ENCODE assay signal across 14 cellular contexts in genomic region chr7:154304740-154305679, GRCh38.
DNase-seq lines count a peak whose midpoint lies in the region; ATAC-seq and TF ChIP-seq lines count a peak whose summit lies in the region.
"Had no signal": no experiment of that assay in that cellular context is flagged by ENCODE, and none has a peak within 500 bp of the region (broad histone marks: within the 10 kb centered on the region; RNA-seq: fewer than 3 reads in every experiment).

No MANE protein-coding gene starts in this region.

- H3K36me3 ChIP-seq in BE2C (no peaks in the 10 kb centered on the region), mesenchymal stem cell (ENCODE audit: control insufficient read depth in 1 of 2, insufficient read depth in 2 of 2, low read depth in 1 of 2, low read length in 2 of 2) (no peaks in the 10 kb centered on the region)
- H3K36me3 ChIP-seq: heart right ventricle, lower lobe of right lung, tibial artery had no signal

- H3K9ac ChIP-seq in mesenchymal stem cell (ENCODE audit: low read length), result no peak overlapping the region

- H3K14ac ChIP-seq in mesenchymal stem cell (ENCODE audit: low read length in 2 of 2), result no peak overlapping the region

- H3K4me1 ChIP-seq in BE2C (no peaks in the 10 kb centered on the region), mesenchymal stem cell (ENCODE audit: control insufficient read depth, insufficient read depth, low read depth, low read length) (no peaks in the 10 kb centered on the region)
- H3K4me1 ChIP-seq: heart right ventricle, lower lobe of right lung had no signal

- no peak overlapping the region for H2BK5ac ChIP-seq in mesenchymal stem cell (ENCODE audit: low read depth, low read length, poor library complexity, severe bottlenecking)

- TF ChIP-seq CTCF in BE2C (IDR thresholded peaks at IDR 0.05; ENCODE audit: low read depth, low read length), result no peak
- no peak for TF ChIP-seq CTCF in dorsolateral prefrontal cortex (IDR thresholded peaks at IDR 0.05 in 54 of 56, conservative IDR thresholded peaks at IDR 0.05 in 2 of 56; ENCODE audit: low read depth in 1 of 56, partially characterized antibody in 56 of 56)

- ATAC-seq in HG03457 (IDR thresholded peaks at IDR 0.05; ENCODE audit: unreplicated experiment) (no peak), HG02798 (IDR thresholded peaks at IDR 0.05; ENCODE audit: poor library complexity, unreplicated experiment) (no peak)
- ATAC-seq: lower lobe of right lung had no signal

- H2BK15ac ChIP-seq in mesenchymal stem cell (ENCODE audit: low read depth, poor library complexity, severe bottlenecking), result no peak overlapping the region

- no peak overlapping the region for H2AK5ac ChIP-seq in mesenchymal stem cell (ENCODE audit: low read length, severe bottlenecking)

- H4K91ac ChIP-seq in mesenchymal stem cell (ENCODE audit: low read length), result no peak overlapping the region

- no peak overlapping the region for H4K8ac ChIP-seq in mesenchymal stem cell (ENCODE audit: low read length)

- H3K4me3 ChIP-seq in BE2C (ENCODE audit: low read depth, low read length), result peak overlapping the region; percentile 43
- H3K4me3 ChIP-seq in dorsolateral prefrontal cortex, result peak overlapping the region; percentile 22 to 71 (median 59)
- no peak overlapping the region for H3K4me3 ChIP-seq in mesenchymal stem cell (ENCODE audit: insufficient read depth in 1 of 2, low read depth in 1 of 2, low read length in 2 of 2)
- H3K4me3 ChIP-seq: heart right ventricle, lower lobe of right lung, SK-N-MC, tibial artery had no signal

- DNase-seq in BE2C (peak; percentile 72), NCI-H146 (lab: John Stamatoyannopoulos, UW) (peak; percentile 82), dorsolateral prefrontal cortex (peak; percentile 24 to 74 (median 60)), middle frontal gyrus (ENCODE audit: extremely low spot score, low spot score) (peak; percentile 61), pons (ENCODE audit: low spot score) (no peak), mesenchymal stem cell (no peak)
- DNase-seq: Calu3, heart right ventricle, lower lobe of right lung, NCI-H1105, tibial artery had no signal

- WGBS in mesenchymal stem cell, result 27% methylated on average over 26 of the region's 57 CpGs

- intact Hi-C loops in dorsolateral prefrontal cortex (cut with DNase I), result no loop called here

- no peak overlapping the region for H3K23ac ChIP-seq in mesenchymal stem cell (ENCODE audit: low read length in 2 of 2)

- no peak overlapping the region for H2BK12ac ChIP-seq in mesenchymal stem cell (ENCODE audit: low read length in 2 of 2)

- no peak overlapping the region for H3K18ac ChIP-seq in mesenchymal stem cell (ENCODE audit: low read depth in 1 of 2, low read length in 2 of 2)

- no peak overlapping the region for H2BK120ac ChIP-seq in mesenchymal stem cell (ENCODE audit: low read depth, low read length)

- H3K27me3 ChIP-seq in BE2C (no peaks in the 10 kb centered on the region), dorsolateral prefrontal cortex (no peaks in the 10 kb centered on the region), mesenchymal stem cell (ENCODE audit: control insufficient read depth in 1 of 2, insufficient read depth in 1 of 2, low read length in 2 of 2) (no peaks in the 10 kb centered on the region)

- no peak overlapping the region for H2AFZ ChIP-seq in mesenchymal stem cell (ENCODE audit: low read depth, low read length)

- peak overlapping the region in 41 of 59 donors; percentile 20 to 83 (median 64) for H3K27ac ChIP-seq in dorsolateral prefrontal cortex
- H3K27ac ChIP-seq in mesenchymal stem cell (ENCODE audit: low read length, poor library complexity, severe bottlenecking), result no peak overlapping the region
- H3K27ac ChIP-seq: heart right ventricle, lower lobe of right lung, SK-N-MC, tibial artery had no signal

- H3K4ac ChIP-seq in mesenchymal stem cell (ENCODE audit: low read depth in 1 of 2, low read length in 2 of 2), result no peak overlapping the region

- no peak overlapping the region for H3K4me2 ChIP-seq in mesenchymal stem cell (ENCODE audit: low read length, poor library complexity, severe bottlenecking)

- no peaks in the 10 kb centered on the region for H3K9me3 ChIP-seq in BE2C
- H3K9me3 ChIP-seq in mesenchymal stem cell (ENCODE audit: control insufficient read depth, low read length), result no peaks in the 10 kb centered on the region
- H3K9me3 ChIP-seq: heart right ventricle, lower lobe of right lung, tibial artery had no signal

- H3K79me1 ChIP-seq in mesenchymal stem cell (replicated peaks; ENCODE audit: low read length, poor library complexity, severe bottlenecking), result no peaks in the 10 kb centered on the region

Comparison
In these comparisons a context has a peak if more than half of its experiments do, and no peak if none do; other contexts are left out.
1. DNase-seq: peak in BE2C (single experiment), NCI-H146 (single experiment), dorsolateral prefrontal cortex (10 of 10) and middle frontal gyrus (single experiment); none in pons (single experiment) and mesenchymal stem cell (single experiment).
2. H3K4me3 ChIP-seq: peak in BE2C (single experiment) and dorsolateral prefrontal cortex (59 of 59); none in mesenchymal stem cell (0 of 2).